Comparison of ENCODE assay signal across 8 cellular contexts in the genomic region with DNA sequence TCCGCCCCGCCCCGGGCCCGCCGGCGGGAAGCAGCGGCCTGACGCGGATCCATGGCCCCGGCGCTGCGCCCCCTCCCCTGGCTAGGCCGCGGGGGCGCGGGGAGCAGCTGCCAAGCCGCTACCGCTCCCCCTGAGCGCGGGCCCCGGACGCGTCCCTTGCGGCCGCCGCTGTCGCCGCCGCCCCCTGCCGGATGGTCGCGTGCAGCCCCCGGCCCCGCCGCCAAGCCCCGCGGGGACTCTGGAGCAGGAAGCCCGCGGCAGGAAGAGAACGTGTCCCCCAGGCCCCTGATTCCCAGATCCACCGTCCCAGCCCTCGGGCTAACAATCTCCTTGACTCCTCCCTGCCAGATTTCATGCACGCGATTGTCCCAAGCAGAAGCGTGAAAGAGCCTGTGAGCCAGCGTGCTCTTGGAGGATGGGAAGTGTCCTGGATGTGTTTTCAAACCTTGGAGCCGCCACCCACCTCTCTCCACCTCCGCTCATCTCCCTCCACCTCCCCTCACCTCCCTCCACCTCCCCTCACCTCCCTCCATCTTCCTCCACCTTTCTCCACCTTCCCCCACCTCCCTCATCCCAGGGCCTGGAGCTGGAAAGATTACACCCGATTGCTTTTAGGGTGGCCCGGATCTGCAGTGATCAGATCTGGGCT. TPM values are rescaled to one million over a fixed set of nuclear protein-coding genes. Genes with fewer than 3 reads are reported as not detected.
DNase-seq lines count a peak whose midpoint lies in the region; ATAC-seq, FAIRE-seq and TF ChIP-seq lines count a peak whose summit lies in the region.

No MANE protein-coding gene starts in this region.

- peak overlapping the region; percentile 24 to 29 (median 29) for H3K4me3 ChIP-seq in keratinocyte (ENCODE audit: control insufficient read depth in 2 of 3, extremely low read depth in 1 of 3, insufficient read depth in 2 of 3, low read depth in 1 of 3, low read length in 3 of 3)

- POLR2A ChIA-PET in activated B cell treated with CpG ODN at 0.5 μM for 24 hours (lab: Charles Lee), result interaction anchor here (1.2 to 1.4 kb wide), 2 partner anchors 228 to 230 kb away, joined by 4 to 5 read pairs; partner anchors contain the start of gene ARHGAP21

- CTCF ChIA-PET in activated B cell treated with CpG ODN at 0.5 μM for 24 hours (lab: Charles Lee), result interaction anchor here (0.8 kb wide), 1 partner anchor 309 kb away, joined by 3 read pairs; no protein-coding TSS in a partner anchor

- peak overlapping the region; percentile 73 for H3K9ac ChIP-seq in keratinocyte (ENCODE audit: control insufficient read depth, extremely low read depth, insufficient read depth, low read length)

- H3K9me1 ChIP-seq in keratinocyte (ENCODE audit: control insufficient read depth, extremely low read depth, insufficient read depth, low read length), result no peaks in the 10 kb centered on the region

- no peaks in the 10 kb centered on the region for H3K9me3 ChIP-seq in keratinocyte (ENCODE audit: control insufficient read depth, low read depth, low read length)

- intact Hi-C loops in activated B cell treated with CpG ODN at 0.5 μM for 24 hours (cut with micrococcal nuclease), result loop anchor here (1.0 to 5.0 kb wide), 6 partner anchors 36 to 310 kb away; partner anchors contain the start of genes ENKUR and THNSL1

- H3K9me3 Mint-ChIP-seq in activated B cell treated with CpG ODN at 0.5 μM for 24 hours, result no peaks in the 10 kb centered on the region

- H3K27ac Mint-ChIP-seq in activated B cell treated with CpG ODN at 0.5 μM for 24 hours, result peak overlapping the region; percentile 51

- DNase-seq in COLO668 (lab: John Stamatoyannopoulos, UW; ENCODE audit: unreplicated experiment), result peak; percentile 64
- DNase-seq in HuH-7 (ENCODE audit: low spot score), result peak; percentile 81
- DNase-seq in activated B cell treated with CpG ODN at 0.5 μM for 24 hours, result peak; percentile 48
- DNase-seq in central memory CD4-positive, alpha-beta T cell, result peak; percentile 47
- DNase-seq in keratinocyte (ENCODE audit: low read depth, low spot score), result peak; percentile 25
- DNase-seq in stimulated activated CD4-positive, alpha-beta T cell treated with anti-CD3 and anti-CD28 coated beads, Interleukin-15, amount 100 ng/mL, for 1 hour (ENCODE audit: low read depth in 1 of 2, low spot score in 1 of 2), result peak; percentile 38 to 40
- no peak for DNase-seq in NCI-H2029 treated with DMSO at 0.1 percent for 48 hours (lab: John Stamatoyannopoulos, UW)

- H3K36me3 ChIP-seq in keratinocyte (ENCODE audit: control insufficient read depth in 2 of 2, extremely low read depth in 1 of 2, insufficient read depth in 2 of 2, low read length in 2 of 2), result no peaks in the 10 kb centered on the region

- H3K27me3 Mint-ChIP-seq in activated B cell treated with CpG ODN at 0.5 μM for 24 hours, result peaks cover 15% of the 10 kb centered on the region

- H3K27ac ChIP-seq in keratinocyte (ENCODE audit: control insufficient read depth, insufficient read depth, low read length), result peak overlapping the region; percentile 32

- H3K4me2 ChIP-seq in keratinocyte (ENCODE audit: control insufficient read depth, extremely low read depth, insufficient read depth, low read depth, low read length), result peak overlapping the region; percentile 63

- peak; percentile 41 for FAIRE-seq in keratinocyte (lab: Jason Lieb, UNC)

- peak overlapping the region; percentile 76 for H3K4me3 Mint-ChIP-seq in activated B cell treated with CpG ODN at 0.5 μM for 24 hours

- dilution Hi-C loops in keratinocyte (cut with MboI; ENCODE audit: extremely low pct_ligation_motif_present, low sequenced_read_pairs), result no loop called here

- H3K79me2 ChIP-seq in keratinocyte (ENCODE audit: control insufficient read depth, insufficient read depth, low read length), result no peaks in the 10 kb centered on the region

- H2AFZ ChIP-seq in keratinocyte (ENCODE audit: control insufficient read depth, low read length), result peak overlapping the region; percentile 70

- ATAC-seq in GM19452 (IDR thresholded peaks at IDR 0.05; ENCODE audit: unreplicated experiment), result peak; percentile 86
- peak; percentile 86 for ATAC-seq in activated B cell treated with CpG ODN at 0.5 μM for 24 hours (ENCODE audit: low read depth)

- H3K4me1 Mint-ChIP-seq in activated B cell treated with CpG ODN at 0.5 μM for 24 hours, result peaks cover 7% of the 10 kb centered on the region

- H3K36me3 Mint-ChIP-seq in activated B cell treated with CpG ODN at 0.5 μM for 24 hours (ENCODE audit: low read depth), result no peaks in the 10 kb centered on the region

- no peaks in the 10 kb centered on the region for H3K27me3 ChIP-seq in keratinocyte (ENCODE audit: control insufficient read depth, extremely low read depth, insufficient read depth, low read length)

- TF ChIP-seq CTCF in activated B cell treated with CpG ODN at 0.5 μM for 24 hours (IDR thresholded peaks at IDR 0.05), result no peak
- TF ChIP-seq CTCF in keratinocyte (optimal IDR thresholded peaks at IDR 0.05 in 1 of 3, IDR thresholded peaks at IDR 0.05 in 1 of 3, conservative IDR thresholded peaks at IDR 0.05 in 1 of 3; ENCODE audit: extremely low read depth in 1 of 3, insufficient read depth in 2 of 3, low read length in 3 of 3), result no peak

- no peaks in the 10 kb centered on the region for H4K20me1 ChIP-seq in keratinocyte (ENCODE audit: control insufficient read depth, extremely low read depth, insufficient read depth, low read length)

- H3K4me1 ChIP-seq in keratinocyte (ENCODE audit: control insufficient read depth, extremely low read depth, insufficient read depth, low read length), result peaks cover 12% of the 10 kb centered on the region

RNA-seq across cellular contexts. Expression of gene PRTFDC1, which starts 0.4 kb away (rescaled TPM):
- not detected in 2 replicates for total RNA-seq in activated B cell treated with CpG ODN at 0.5 μM for 24 hours
- polyA plus RNA-seq in keratinocyte, result 1.4 to 2.2 TPM (median 1.8 TPM) in 3 replicates
- 0.26 TPM for polyA plus RNA-seq in keratinocyte (2011; ENCODE audit: low read depth)
- 1.2 and 2.1 TPM in 2 replicates for polyA plus RNA-seq in keratinocyte (2011; cell fraction: cytosol; rRNA removed)
- 1.0 and 1.3 TPM in 2 replicates for polyA plus RNA-seq in keratinocyte (2011; cell fraction: nucleus; rRNA removed)
- polyA plus RNA-seq in keratinocyte (2012; ENCODE audit: low replicate concordance), result 0.16 and 1.8 TPM in 2 replicates
- 0.26 to 1.7 TPM (median 0.99 TPM) in 3 replicates for polyA minus RNA-seq in keratinocyte
- not detected for polyA minus RNA-seq in keratinocyte (2011; cell fraction: cytosol; rRNA and poly(A)+ RNA removed)
- polyA minus RNA-seq in keratinocyte (2011; cell fraction: nucleus; rRNA and poly(A)+ RNA removed), result 0.53 TPM in 1 of 2 replicates, not detected in the other
